In the genomic region with DNA sequence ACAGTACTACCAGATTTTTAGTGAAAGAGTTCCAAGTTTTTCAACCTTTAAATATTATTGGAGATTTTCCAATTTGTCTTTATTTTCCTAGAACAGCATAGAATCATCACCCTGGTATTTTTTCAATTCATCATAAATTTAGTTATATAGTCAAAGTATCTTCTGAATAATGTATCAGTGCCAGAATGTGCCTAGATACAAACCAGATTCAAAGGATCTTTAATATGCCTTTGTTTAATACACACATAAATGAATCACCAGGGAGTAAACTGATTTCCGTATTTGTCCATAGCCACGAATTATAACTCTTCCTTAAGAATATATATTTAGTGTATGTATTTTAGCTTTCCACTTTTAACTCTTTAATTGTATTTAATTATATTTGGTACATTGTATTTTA, we compare ENCODE assay signal across 1 cellular context.
TF ChIP-seq lines count a peak whose summit lies in the region.

No MANE protein-coding gene starts in this region.

TF ChIP-seq in SK-N-SH treated with all-trans-retinoic acid at 6 μM for 48 hours, 23 proteins besides CTCF, POLR2A, EP300 and RAD21 (continued from another document):
- TF ChIP-seq ESRRG (CRISPR knock-in tag; IDR thresholded peaks at IDR 0.05) (no peak), OSR1 (CRISPR knock-in tag; IDR thresholded peaks at IDR 0.05) (no peak)
TF ChIP-seq in SK-N-SH treated with all-trans-retinoic acid at 6 μM for 48 hours: peak in this region for 0.
